28 cellular contexts compared by ENCODE assay signal in the genomic region with DNA sequence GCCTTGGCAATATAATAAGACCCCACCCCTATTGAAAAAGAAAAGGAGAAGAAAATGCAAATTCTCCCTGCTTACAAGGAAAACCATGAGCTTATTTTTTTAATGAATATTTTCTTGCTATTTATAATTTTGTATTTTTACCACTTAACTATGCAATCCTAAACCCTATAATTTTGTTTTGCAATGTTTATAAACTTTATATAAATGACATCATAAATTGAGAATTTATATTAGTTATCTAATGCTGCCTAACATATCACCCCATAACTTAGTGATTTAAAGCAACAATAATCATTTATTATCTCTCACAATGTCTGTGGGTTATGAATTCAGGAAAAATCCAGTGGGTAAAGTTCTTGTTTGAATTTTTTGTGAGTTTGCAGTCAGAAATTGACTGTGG.
"Had no signal": no experiment of that assay in that cellular context is flagged by ENCODE, and none has a peak within 500 bp of the region (broad histone marks: within the 10 kb centered on the region; RNA-seq: fewer than 3 reads in every experiment).

No MANE protein-coding gene starts in this region.

- H3K9me3 ChIP-seq: colonic mucosa, esophagus muscularis mucosa, esophagus squamous epithelium, gastrocnemius medialis had no signal

- DNase-seq: colonic mucosa; cortex of kidney; dermis blood vessel endothelial cell; dorsolateral prefrontal cortex; effector CD4-positive, alpha-beta T cell; effector CD8-positive, alpha-beta T cell; effector memory CD4-positive, alpha-beta T cell; effector memory CD8-positive, alpha-beta T cell; endodermal cell; erythroblast; esophagus squamous epithelium; foreskin fibroblast; foreskin melanocyte; gastrocnemius medialis; glutamatergic neuron; head of caudate nucleus; heart left ventricle; heart right ventricle had no signal

- H3K4me3 ChIP-seq: colonic mucosa, coronary artery, dorsolateral prefrontal cortex, esophagus muscularis mucosa, esophagus squamous epithelium, gastrocnemius medialis, gastroesophageal sphincter, heart left ventricle, heart right ventricle had no signal

- FAIRE-seq: colon, endometrium, endothelial cell of umbilical vein, frontal cortex had no signal

- H3K36me3 ChIP-seq: colonic mucosa, esophagus muscularis mucosa, esophagus squamous epithelium, gastrocnemius medialis, gastroesophageal sphincter, heart left ventricle, heart right ventricle had no signal

- H3K27ac ChIP-seq: colonic mucosa, coronary artery, dorsolateral prefrontal cortex, epithelial cell of prostate, esophagus muscularis mucosa, esophagus squamous epithelium, foreskin keratinocyte, gastrocnemius medialis, gastroesophageal sphincter, heart left ventricle, heart right ventricle had no signal

- H3K4me1 ChIP-seq: colonic mucosa, esophagus muscularis mucosa, esophagus squamous epithelium, foreskin keratinocyte, gastrocnemius medialis, gastroesophageal sphincter, heart left ventricle, heart right ventricle had no signal

- H3K27me3 ChIP-seq: colonic mucosa, dorsolateral prefrontal cortex, esophagus muscularis mucosa, esophagus squamous epithelium, foreskin keratinocyte, gastrocnemius medialis, gastroesophageal sphincter, heart left ventricle, heart right ventricle had no signal

- ATAC-seq: effector memory CD8-positive, alpha-beta T cell; esophagus mucosa; gastrocnemius medialis; gastroesophageal sphincter; heart left ventricle; heart right ventricle had no signal
